In genomic region chr6:38649744-38650143, GRCh38 we compare ENCODE assay signal across 29 cellular contexts. TPM values are rescaled to one million over a fixed set of nuclear protein-coding genes. Genes with fewer than 3 reads are reported as not detected.
DNase-seq lines count a peak whose midpoint lies in the region; ATAC-seq and TF ChIP-seq lines count a peak whose summit lies in the region.
"Had no signal": no experiment of that assay in that cellular context is flagged by ENCODE, and none has a peak within 500 bp of the region (broad histone marks: within the 10 kb centered on the region; RNA-seq: fewer than 3 reads in every experiment).

No MANE protein-coding gene starts in this region.

- 82% methylated on average over 2 of the region's 2 CpGs for WGBS in right cardiac atrium

- H3K27ac ChIP-seq in right atrium auricular region: no peak overlapping the region
- H3K27ac ChIP-seq in right cardiac atrium (ENCODE audit: low read length): no peak overlapping the region
- H3K27ac ChIP-seq: 22Rv1; A549; BLaER1; BLaER1 treated with 17β-estradiol and CSF1 and Interleukin-3, amounts not matched to agents 10 nM and 100 nM; C4-2B had no signal

- H3K36me3 ChIP-seq in right atrium auricular region: no peaks in the 10 kb centered on the region
- H3K36me3 ChIP-seq: BE2C; BLaER1; BLaER1 treated with 17β-estradiol and CSF1 and Interleukin-3, amounts not matched to agents 10 nM and 100 nM had no signal

- DNase-seq in Right ventricle myocardium superior (no peak), right atrium auricular region (ENCODE audit: low spot score) (no peak), left ventricle myocardium superior (no peak), right cardiac atrium (no peak)
- DNase-seq: 8988T; ACHN; AML-193; BE2C; C1 segment of cervical spinal cord; Caco-2; Calu3; CD4-positive, alpha-beta memory T cell; CD4-positive, alpha-beta T cell; CD4-positive, CD25-positive, alpha-beta regulatory T cell; CD8-positive, alpha-beta memory T cell; CD8-positive, alpha-beta T cell; COR-L47; DMS 273 treated with DMSO at 0.1 percent for 48 hours; DMS153; DMS53; DMS79; DMS79 treated with DMSO at 0.1 percent for 48 hours; DND-41; EL had no signal

- ATAC-seq in Right ventricle myocardium superior (ENCODE audit: poor library complexity) (peak; percentile 52), left ventricle myocardium superior (peak; percentile 44), right cardiac atrium (no peak)
- ATAC-seq: A549; CD8-positive, alpha-beta T cell had no signal

- H3K9me3 ChIP-seq in right atrium auricular region (no peaks in the 10 kb centered on the region), right cardiac atrium (ENCODE audit: control insufficient read depth, low read length) (no peaks in the 10 kb centered on the region)
- H3K9me3 ChIP-seq: A549; BE2C; BLaER1; BLaER1 treated with 17β-estradiol and CSF1 and Interleukin-3, amounts not matched to agents 10 nM and 100 nM had no signal

- no peak for TF ChIP-seq CTCF in right atrium auricular region (IDR thresholded peaks at IDR 0.05)

- intact Hi-C loops in Right ventricle myocardium superior (cut with DNase I): no loop called here
- intact Hi-C loops in left ventricle myocardium superior (cut with micrococcal nuclease): no loop called here
- intact Hi-C loops in right cardiac atrium (cut with DNase I): no loop called here

- H3K4me3 ChIP-seq in right atrium auricular region: no peak overlapping the region
- no peak overlapping the region for H3K4me3 ChIP-seq in right cardiac atrium (ENCODE audit: low read length)
- H3K4me3 ChIP-seq: A549; BLaER1; BLaER1 treated with 17β-estradiol and CSF1 and Interleukin-3, amounts not matched to agents 10 nM and 100 nM had no signal

- H3K27me3 ChIP-seq in right atrium auricular region (no peaks in the 10 kb centered on the region), right cardiac atrium (ENCODE audit: control insufficient read depth, insufficient read depth) (no peaks in the 10 kb centered on the region)
- H3K27me3 ChIP-seq: BE2C; BLaER1; BLaER1 treated with 17β-estradiol and CSF1 and Interleukin-3, amounts not matched to agents 10 nM and 100 nM had no signal

- H3K4me1 ChIP-seq in right atrium auricular region: peaks cover 0 to 4% of the 10 kb centered on the region in 2 donors
- no peaks in the 10 kb centered on the region for H3K4me1 ChIP-seq in right cardiac atrium (ENCODE audit: control insufficient read depth, insufficient read depth, low read length)
- H3K4me1 ChIP-seq: A549; BLaER1; BLaER1 treated with 17β-estradiol and CSF1 and Interleukin-3, amounts not matched to agents 10 nM and 100 nM; Caco-2 had no signal

RNA-seq across cellular contexts. Expression of gene BTBD9, which starts 10.0 kb away (rescaled TPM):
- total RNA-seq in Right ventricle myocardium superior: 14.9 TPM
- 10 to 100 TPM; 14.2 to 18.2 TPM for total RNA-seq in right atrium auricular region
- total RNA-seq in left ventricle myocardium superior: 18.1 TPM
- total RNA-seq in right cardiac atrium: 10 to 100 TPM; 23.5 to 24.6 (median 23.8) TPM
- 9.8 TPM for polyA plus RNA-seq in right cardiac atrium

RNA-seq across cellular contexts. Expression of gene GLO1, which starts 53.2 kb away (rescaled TPM):
- total RNA-seq in Right ventricle myocardium superior (85.5 TPM), right atrium auricular region (100 to 1,000 TPM in 1 of 2 donors, 10 to 100 TPM in 1; 95.6 to 137 TPM), left ventricle myocardium superior (92.9 TPM), right cardiac atrium (10 to 100 TPM; 87.0 to 96.0 (median 88.0) TPM)
- 109 TPM for polyA plus RNA-seq in right cardiac atrium

Comparison
In these comparisons a context has a peak if more than half of its experiments do, and no peak if none do; other contexts are left out.
1. ATAC-seq: peak in Right ventricle myocardium superior (single experiment) and left ventricle myocardium superior (single experiment); none in right cardiac atrium (0 of 2).